Comparison of ENCODE assay signal across 22 cellular contexts in the genomic region with DNA sequence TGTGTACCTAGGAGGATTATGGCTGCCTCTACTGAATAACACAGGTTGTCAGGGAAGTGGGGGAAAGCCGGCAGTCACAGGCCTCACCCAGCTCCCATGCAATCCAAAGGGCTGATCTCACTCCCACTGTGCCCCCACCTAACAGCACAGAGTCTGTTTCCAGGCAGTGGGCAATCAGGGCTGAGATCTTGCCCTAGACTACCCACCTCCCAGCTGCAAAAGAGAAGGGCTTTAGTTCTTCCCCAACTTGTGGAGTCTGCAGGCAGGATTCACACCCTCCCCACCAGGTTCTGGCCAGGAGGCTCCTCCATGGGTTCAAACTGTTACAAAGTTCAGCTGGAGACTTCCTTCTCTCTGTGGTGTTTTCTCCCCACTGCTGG.
DNase-seq lines count a peak whose midpoint lies in the region; ATAC-seq, FAIRE-seq and TF ChIP-seq lines count a peak whose summit lies in the region.
"Had no signal": no experiment of that assay in that cellular context is flagged by ENCODE, and none has a peak within 500 bp of the region (broad histone marks: within the 10 kb centered on the region; RNA-seq: fewer than 3 reads in every experiment).

No MANE protein-coding gene starts in this region.

- H3K9me3 Mint-ChIP-seq in CD4-positive, CD25-positive, alpha-beta regulatory T cell, result peaks cover 0 to 9% (median 3%) of the 10 kb centered on the region in 7 donors
- peaks cover 0 to 26% (median 11%) of the 10 kb centered on the region in 8 donors for H3K9me3 Mint-ChIP-seq in CD4-positive, alpha-beta memory T cell
- peaks cover 11% of the 10 kb centered on the region for H3K9me3 Mint-ChIP-seq in endodermal cell

- H3K9ac ChIP-seq in endodermal cell (ENCODE audit: extremely low read depth, low read length, poor library complexity, severe bottlenecking) (no peak overlapping the region), HepG2 (ENCODE audit: insufficient read depth, low read depth, low read length) (no peak overlapping the region)

- in situ Hi-C loops in HepG2 (cut with HindIII; ENCODE audit: extremely low pct_ligation_motif_present, low pct_unique_long_range_greater_than_20kb), result no loop called here

- H3K4me2 ChIP-seq in HepG2 (ENCODE audit: low read depth, low read length), result no peak overlapping the region

- H3K36me3 Mint-ChIP-seq in CD4-positive, CD25-positive, alpha-beta regulatory T cell, result no peaks in the 10 kb centered on the region
- H3K36me3 Mint-ChIP-seq in CD4-positive, alpha-beta memory T cell, result peaks cover 11 to 24% of the 10 kb centered on the region in 2 donors
- H3K36me3 Mint-ChIP-seq in T-helper 17 cell (ENCODE audit: low read depth) (peaks cover 2% of the 10 kb centered on the region), endodermal cell (ENCODE audit: low read depth) (no peaks in the 10 kb centered on the region)

- FAIRE-seq in HepG2 (lab: Jason Lieb, UNC), result no peak
- FAIRE-seq: frontal cortex, HTR-8/SVneo had no signal

- DNase-seq in CD4-positive, CD25-positive, alpha-beta regulatory T cell, result no peak
- no peak for DNase-seq in CD4-positive, alpha-beta memory T cell
- DNase-seq in T-helper 17 cell (no peak), endodermal cell (no peak), HepG2 (ENCODE audit: low spot score) (no peak)
- DNase-seq in NK-92 treated with Interleukin-12 subunit alpha and Interleukin-12 subunit beta, amount 100 ng/mL, for 24 hours (lab: John Stamatoyannopoulos, UW), result no peak
- DNase-seq: dermis blood vessel endothelial cell, DMS 273 treated with DMSO at 0.1 percent for 48 hours, H7, MM.1S, NCI-H2029 treated with DMSO at 0.1 percent for 48 hours, NCI-H526, Right ventricle myocardium superior, T-helper 9 cell, testis, uterus had no signal

- H3K27me3 Mint-ChIP-seq in CD4-positive, CD25-positive, alpha-beta regulatory T cell, result peaks cover 17% of the 10 kb centered on the region
- H3K27me3 Mint-ChIP-seq in CD4-positive, alpha-beta memory T cell, result peaks cover 0 to 2% of the 10 kb centered on the region in 2 donors
- no peaks in the 10 kb centered on the region for H3K27me3 Mint-ChIP-seq in T-helper 17 cell
- H3K27me3 Mint-ChIP-seq in endodermal cell (ENCODE audit: insufficient read depth), result peaks cover 4% of the 10 kb centered on the region

- POLR2A ChIA-PET in CD4-positive, alpha-beta memory T cell (lab: Charles Lee; ENCODE audit: partially characterized antibody), result interaction anchor here (0.8 to 4.2 kb wide), 8 partner anchors 13 to 172 kb away, joined by 3 to 38 read pairs (median 4); a partner anchor contains a TSS
- POLR2A ChIA-PET in HepG2 (lab: Yijun Ruan, JAX), result no interaction called here

- WGBS in endodermal cell (ENCODE audit: insufficient coverage in 1 of 2, insufficient read length in 1 of 2), 2 experiments, result 91% methylated on average over 1 of the region's 1 CpG; no CpG with 5 or more reads in 1 of the 2 experiments
- 67% methylated on average over 1 of the region's 1 CpG for WGBS in HepG2 (ENCODE audit: low lambda C conversion rate)

- no TSS peak for BruUV-seq in HepG2 (replicated peaks; lab: Mats Ljungman, UMichigan)

- H3K4me3 Mint-ChIP-seq in CD4-positive, CD25-positive, alpha-beta regulatory T cell, result peak overlapping the region in 2 of 4 donors; percentile 68
- H3K4me3 Mint-ChIP-seq in CD4-positive, alpha-beta memory T cell, result peak overlapping the region in 7 of 8 donors; percentile 70 to 89 (median 78)
- H3K4me3 Mint-ChIP-seq in T-helper 17 cell (peak overlapping the region; percentile 66), endodermal cell (no peak overlapping the region)

- H3K36me3 ChIP-seq in CD4-positive, CD25-positive, alpha-beta regulatory T cell (ENCODE audit: control insufficient read depth, insufficient read depth, low read length), result no peaks in the 10 kb centered on the region
- H3K36me3 ChIP-seq in CD4-positive, alpha-beta memory T cell (ENCODE audit: insufficient read depth, low read length), result no peaks in the 10 kb centered on the region
- H3K36me3 ChIP-seq in endodermal cell (ENCODE audit: control insufficient read depth, insufficient read depth, low read length) (no peaks in the 10 kb centered on the region), HepG2 (replicated peaks in 1 of 2; ENCODE audit: control insufficient read depth in 1 of 2, insufficient read depth in 2 of 2, low read length in 2 of 2) (no peaks in the 10 kb centered on the region)
- H3K36me3 ChIP-seq: prostate gland, uterus had no signal

- no peak overlapping the region for H3K27ac ChIP-seq in CD4-positive, CD25-positive, alpha-beta regulatory T cell (ENCODE audit: insufficient read depth, low read length, poor library complexity, severe bottlenecking)
- H3K27ac ChIP-seq in CD4-positive, alpha-beta memory T cell (ENCODE audit: low read depth, low read length), result no peak overlapping the region
- H3K27ac ChIP-seq in endodermal cell (ENCODE audit: low read depth, low read length) (no peak overlapping the region), HepG2 (ENCODE audit: extremely low read length, insufficient read depth, low read length) (no peak overlapping the region)
- H3K27ac ChIP-seq: prostate gland, uterus had no signal

- no peak for TF ChIP-seq POLR2A in HepG2 (IDR thresholded peaks at IDR 0.05; ENCODE audit: insufficient read depth in 1 of 2, low read depth in 2 of 2, low read length in 2 of 2)

- peaks cover 19 to 43% (median 26%) of the 10 kb centered on the region in 4 donors for H3K4me1 Mint-ChIP-seq in CD4-positive, CD25-positive, alpha-beta regulatory T cell
- peaks cover 31 to 67% (median 47%) of the 10 kb centered on the region in 4 donors for H3K4me1 Mint-ChIP-seq in CD4-positive, alpha-beta memory T cell
- H3K4me1 Mint-ChIP-seq in T-helper 17 cell (peaks cover 11% of the 10 kb centered on the region), endodermal cell (peaks cover 24% of the 10 kb centered on the region)

- H4K20me1 ChIP-seq in HepG2 (ENCODE audit: insufficient read depth, low read length), result no peaks in the 10 kb centered on the region

- H3K4me3 ChIP-seq in CD4-positive, CD25-positive, alpha-beta regulatory T cell (ENCODE audit: low read depth, low read length), result no peak overlapping the region
- H3K4me3 ChIP-seq in CD4-positive, alpha-beta memory T cell (ENCODE audit: low read length in 2 of 2), result peak overlapping the region in 1 of 2 donors; percentile 10
- H3K4me3 ChIP-seq in endodermal cell (ENCODE audit: low read length) (no peak overlapping the region), HepG2 (replicated peaks in 1 of 3; ENCODE audit: insufficient read depth in 1 of 3, low read depth in 2 of 3, low read length in 3 of 3) (no peak overlapping the region)
- H3K4me3 ChIP-seq: prostate gland, testis, uterus had no signal

- TF ChIP-seq CTCF in endodermal cell (conservative IDR thresholded peaks at IDR 0.05) (no peak), HepG2 (CRISPR knock-in tag; IDR thresholded peaks at IDR 0.05) (no peak)

- TF ChIP-seq EP300 in HepG2 (IDR thresholded peaks at IDR 0.05; ENCODE audit: low read depth in 2 of 2, low read length in 2 of 2) (no peak), HepG2 (CRISPR knock-in tag; IDR thresholded peaks at IDR 0.05; ENCODE audit: borderline replicate concordance) (no peak)

- CTCF ChIA-PET in CD4-positive, alpha-beta memory T cell (lab: Charles Lee; ENCODE audit: partially characterized antibody), result interaction anchor here (0.9 to 2.9 kb wide), 11 partner anchors 10 to 247 kb away, joined by 3 to 18 read pairs (median 5); no protein-coding TSS in a partner anchor
- CTCF ChIA-PET in HepG2 (lab: Yijun Ruan, JAX; ENCODE audit: low intra/inter-chr PET ratio, low total read pairs), result interaction anchor here (1.2 kb wide), 1 partner anchor 81 kb away, joined by 3 read pairs; no protein-coding TSS in a partner anchor

- intact Hi-C loops in CD4-positive, alpha-beta memory T cell (cut with micrococcal nuclease), result no loop called here
- intact Hi-C loops in HepG2 (cut with micrococcal nuclease; ENCODE audit: unreplicated experiment), result no loop called here

- ATAC-seq in CD4-positive, CD25-positive, alpha-beta regulatory T cell (ENCODE audit: low read depth in 2 of 2), result no peak
- ATAC-seq in T-helper 17 cell (no peak), HG03025 (IDR thresholded peaks at IDR 0.05; ENCODE audit: low FRiP score, unreplicated experiment) (no peak), HepG2 (no peak; the same call in 1 of the 3 replicates)
- ATAC-seq: left cardiac atrium; stimulated activated naive CD8-positive, alpha-beta T cell treated with anti-CD3 and anti-CD28 coated beads, Interleukin-15, Interleukin-2, amounts not matched to agents 100 U/mL and 50 U/mL, for 24 hours had no signal

- H3K27ac Mint-ChIP-seq in CD4-positive, CD25-positive, alpha-beta regulatory T cell, result peak overlapping the region in 2 of 3 donors; percentile 54 to 83
- peak overlapping the region in 6 of 7 donors; percentile 79 to 93 (median 88) for H3K27ac Mint-ChIP-seq in CD4-positive, alpha-beta memory T cell
- H3K27ac Mint-ChIP-seq in T-helper 17 cell, result peak overlapping the region; percentile 86
- H3K27ac Mint-ChIP-seq in endodermal cell, result peak overlapping the region; percentile 62

- no peak overlapping the region for H2AFZ ChIP-seq in HepG2 (ENCODE audit: low read length)

- peaks cover 24% of the 10 kb centered on the region for H3K4me1 ChIP-seq in CD4-positive, CD25-positive, alpha-beta regulatory T cell (ENCODE audit: control insufficient read depth, insufficient read depth, low read length, poor library complexity, severe bottlenecking)
- peaks cover 36% of the 10 kb centered on the region for H3K4me1 ChIP-seq in CD4-positive, alpha-beta memory T cell (ENCODE audit: insufficient read depth, low read length)
- H3K4me1 ChIP-seq in endodermal cell (ENCODE audit: control insufficient read depth, insufficient read depth, low read length) (no peaks in the 10 kb centered on the region), HepG2 (ENCODE audit: insufficient read depth, low read length) (no peaks in the 10 kb centered on the region)
- H3K4me1 ChIP-seq: prostate gland, uterus had no signal

- no peaks in the 10 kb centered on the region for H3K79me2 ChIP-seq in HepG2 (ENCODE audit: insufficient read depth, low read length)

- H3K9me3 ChIP-seq in CD4-positive, CD25-positive, alpha-beta regulatory T cell (ENCODE audit: control insufficient read depth in 2 of 2, low read length in 2 of 2), result no peaks in the 10 kb centered on the region
- no peaks in the 10 kb centered on the region for H3K9me3 ChIP-seq in CD4-positive, alpha-beta memory T cell (ENCODE audit: control insufficient read depth in 1 of 2, low read length in 2 of 2)
- H3K9me3 ChIP-seq in T-helper 17 cell (ENCODE audit: control insufficient read depth, low read length, poor library complexity, severe bottlenecking) (no peaks in the 10 kb centered on the region), endodermal cell (ENCODE audit: control insufficient read depth, low read length) (peaks cover 8% of the 10 kb centered on the region), HepG2 (ENCODE audit: low read length) (no peaks in the 10 kb centered on the region)
- H3K9me3 ChIP-seq: prostate gland, testis, uterus had no signal

- peaks cover 3% of the 10 kb centered on the region for H3K27me3 ChIP-seq in CD4-positive, CD25-positive, alpha-beta regulatory T cell (ENCODE audit: control insufficient read depth, insufficient read depth, low read length)
- H3K27me3 ChIP-seq in CD4-positive, alpha-beta memory T cell (ENCODE audit: insufficient read depth, low read length), result no peaks in the 10 kb centered on the region
- H3K27me3 ChIP-seq in endodermal cell (ENCODE audit: control insufficient read depth, insufficient read depth, low read length, poor library complexity, severe bottlenecking) (peaks cover 6% of the 10 kb centered on the region), HepG2 (ENCODE audit: control insufficient read depth in 1 of 2, insufficient read depth in 2 of 2, low read length in 2 of 2) (no peaks in the 10 kb centered on the region)
- H3K27me3 ChIP-seq: testis, uterus had no signal

- TF ChIP-seq RAD21 in HepG2 (CRISPR knock-in tag; IDR thresholded peaks at IDR 0.05), result no peak
